In genomic region chr11:69632900-69633299, GRCh38 we compare ENCODE assay signal across 6 cellular contexts.
"Had no signal": no experiment of that assay in that cellular context is flagged by ENCODE, and none has a peak within 500 bp of the region (broad histone marks: within the 10 kb centered on the region; RNA-seq: fewer than 3 reads in every experiment).

No MANE protein-coding gene starts in this region.

- H2AFZ ChIP-seq: GM23338 had no signal

- H3K9me3 ChIP-seq: HAP-1 had no signal

- FAIRE-seq: HTR-8/SVneo had no signal

- DNase-seq: H7, KG1 had no signal

- H3K36me3 ChIP-seq: HAP-1 had no signal

- H3K4me2 ChIP-seq: GM23338 had no signal

- ATAC-seq: GM23338, HCT116 had no signal

- H3K4me3 ChIP-seq: GM23338, HAP-1 had no signal
